Comparison of ENCODE assay signal across 14 cellular contexts in the genomic region with DNA sequence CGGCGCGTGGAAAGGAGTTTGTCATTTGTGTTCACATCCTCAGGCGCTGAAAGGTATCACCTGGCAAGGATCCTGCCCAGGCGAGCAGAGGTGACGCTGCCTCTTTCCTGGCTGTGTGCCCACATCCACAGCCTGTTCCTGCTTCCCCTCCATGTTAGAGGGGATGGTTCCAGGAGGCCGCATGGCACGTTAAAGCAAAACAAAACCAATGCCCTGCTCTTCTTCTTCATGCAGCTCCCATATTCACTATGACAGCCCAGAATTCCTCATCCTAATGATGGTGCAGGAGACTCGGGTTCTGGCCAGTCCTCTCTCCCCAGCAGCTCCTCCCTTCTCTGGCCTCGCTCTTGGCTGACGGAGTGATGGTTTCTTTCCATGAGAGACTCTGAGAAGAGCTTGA.
A peak's percentile ranks its signal among the peaks of the same experiment; 100 is the strongest.
DNase-seq lines count a peak whose midpoint lies in the region; ATAC-seq and TF ChIP-seq lines count a peak whose summit lies in the region.
"Had no signal": no experiment of that assay in that cellular context is flagged by ENCODE, and none has a peak within 500 bp of the region (broad histone marks: within the 10 kb centered on the region; RNA-seq: fewer than 3 reads in every experiment).

No MANE protein-coding gene starts in this region.

- ATAC-seq in HG02852 (IDR thresholded peaks at IDR 0.05; ENCODE audit: unreplicated experiment) = no peak
- ATAC-seq: HCT116 had no signal

- peak overlapping the region; percentile 40 for H3K4me3 ChIP-seq in coronary artery

- peak; percentile 9 for DNase-seq in D341Med (ENCODE audit: low spot score)
- peak; percentile 19 for DNase-seq in NCI-H1694 treated with DMSO at 0.1 percent for 48 hours (lab: John Stamatoyannopoulos, UW)
- no peak for DNase-seq in coronary artery (ENCODE audit: low spot score)
- peak; percentile 65 for DNase-seq in mucosa of gallbladder (ENCODE audit: low spot score)
- DNase-seq in midbrain (lab: John Stamatoyannopoulos, UW) = no peak
- DNase-seq in HUDEP-2 (lab: John Stamatoyannopoulos, UW; ENCODE audit: unreplicated experiment in 76 of 76) = no peak
- no peak for DNase-seq in C1 segment of cervical spinal cord (lab: John Stamatoyannopoulos, UW)
- DNase-seq: activated CD8-positive, alpha-beta memory T cell treated with anti-CD3 and anti-CD28 coated beads for 24 hours; activated effector memory CD4-positive, alpha-beta T cell treated with Interleukin-2 at 50 U/mL for 16 hours; nucleus accumbens; OCI-M1 had no signal

- no peak for TF ChIP-seq CTCF in coronary artery (IDR thresholded peaks at IDR 0.05)

- H3K27ac ChIP-seq in coronary artery = peak overlapping the region in 1 of 2 donors; percentile 11
- H3K27ac ChIP-seq: KMS-11 had no signal

Comparison
In these comparisons a context has a peak if more than half of its experiments do, and no peak if none do; other contexts are left out.
1. DNase-seq: peak in D341Med (single experiment), NCI-H1694 treated with DMSO at 0.1 percent for 48 hours (single experiment) and mucosa of gallbladder (single experiment); none in coronary artery (single experiment), midbrain (single experiment), HUDEP-2 (0 of 76) and C1 segment of cervical spinal cord (0 of 14).